In the genomic region with DNA sequence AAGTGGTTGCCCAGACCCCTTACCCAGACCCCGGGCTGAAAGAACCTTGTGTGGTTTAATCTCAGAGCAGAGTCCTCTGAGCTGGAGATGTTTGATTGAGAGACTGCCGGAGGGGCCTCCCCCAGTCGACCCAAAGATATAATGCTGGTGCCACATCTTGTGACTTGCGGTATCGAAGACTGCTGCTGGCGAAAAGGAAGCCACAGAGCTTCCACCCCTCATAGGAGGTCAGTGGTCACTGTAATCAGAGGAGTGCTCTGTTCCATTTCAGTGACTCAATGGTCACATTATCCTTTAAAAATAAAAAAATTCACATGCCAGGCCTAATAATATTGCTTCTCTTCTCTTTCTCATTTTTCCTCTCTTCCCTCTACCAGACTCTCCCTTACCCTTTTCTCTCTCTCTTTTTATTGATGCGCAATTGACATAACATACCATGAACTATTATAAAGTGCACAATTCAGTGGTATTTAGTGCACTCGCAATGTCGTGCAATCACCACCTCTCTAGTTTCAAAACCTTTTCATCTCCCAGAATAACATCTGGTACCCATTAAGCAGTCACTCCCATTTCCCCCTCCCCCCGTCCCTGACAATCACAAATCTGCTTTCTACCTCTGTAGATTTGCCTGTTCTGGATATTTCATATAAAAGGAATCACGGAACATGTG, we compare ENCODE assay signal across 8 cellular contexts. TPM values are rescaled to one million over a fixed set of nuclear protein-coding genes. Genes with fewer than 3 reads are reported as not detected.
A peak's percentile ranks its signal among the peaks of the same experiment; 100 is the strongest.
DNase-seq lines count a peak whose midpoint lies in the region; ATAC-seq and TF ChIP-seq lines count a peak whose summit lies in the region.

No MANE protein-coding gene starts in this region.

- H3K9me3 ChIP-seq in PC-9 (ENCODE audit: insufficient read depth, low read depth) (no peaks in the 10 kb centered on the region), heart left ventricle (no peaks in the 10 kb centered on the region)

- H2AFZ ChIP-seq in PC-9, result no peak overlapping the region

- H3K27me3 ChIP-seq in PC-9 (ENCODE audit: insufficient read depth, low read depth), result no peaks in the 10 kb centered on the region
- H3K27me3 ChIP-seq in heart left ventricle, result no peaks in the 10 kb centered on the region

- TF ChIP-seq CTCF in PC-9 (conservative IDR thresholded peaks at IDR 0.05), result no peak
- no peak for TF ChIP-seq CTCF in heart left ventricle (IDR thresholded peaks at IDR 0.05)

- intact Hi-C loops in PC-9 (cut with micrococcal nuclease; ENCODE audit: unreplicated experiment) (loop anchor here (10.0 kb wide), 2 partner anchors 134 to 274 kb away; a partner anchor contains a TSS), sciatic nerve (cut with DNase I) (no loop called here), heart left ventricle (cut with DNase I) (loop anchor here in 1 of 10 donors (5.0 kb wide), 1 partner anchor 52 kb away; a partner anchor contains a TSS)

- peak overlapping the region; percentile 66 for H3K4me2 ChIP-seq in PC-9

- H4K20me1 ChIP-seq in PC-9 (ENCODE audit: insufficient read depth), result no peaks in the 10 kb centered on the region

- H3K4me3 ChIP-seq in PC-9 (no peak overlapping the region), heart left ventricle (no peak overlapping the region)

- CTCF ChIA-PET in PC-9 (lab: Charles Lee), result no interaction called here

- peaks cover 61% of the 10 kb centered on the region for H3F3A ChIP-seq in PC-9 (ENCODE audit: insufficient read depth, low read depth)

- ATAC-seq in sciatic nerve (peak; percentile 3), HG03097 (IDR thresholded peaks at IDR 0.05; ENCODE audit: low FRiP score, unreplicated experiment) (no peak), heart left ventricle (no peak)

- no peak for TF ChIP-seq POLR2A in heart left ventricle (IDR thresholded peaks at IDR 0.05)

- BruUV-seq in PC-9 (replicated peaks; lab: Mats Ljungman, UMichigan), result no TSS peak

- H3K4me1 ChIP-seq in PC-9 (replicated peaks; ENCODE audit: insufficient read depth), result peaks cover 79% of the 10 kb centered on the region
- peaks cover 0 to 65% (median 11%) of the 10 kb centered on the region in 12 donors for H3K4me1 ChIP-seq in heart left ventricle

- H3K9me2 ChIP-seq in PC-9 (ENCODE audit: insufficient read depth), result no peaks in the 10 kb centered on the region

- H3K36me3 ChIP-seq in PC-9 (ENCODE audit: low read depth) (no peaks in the 10 kb centered on the region), heart left ventricle (no peaks in the 10 kb centered on the region)

- POLR2A ChIA-PET in PC-9 (lab: Charles Lee; ENCODE audit: unreplicated experiment), result no interaction called here

- WGBS in heart left ventricle, 4 donors, result 82 to 90% (median 87%) methylated on average over 11 of the region's 11 CpGs

- DNase-seq in DMS 273 treated with DMSO at 0.1 percent for 48 hours (lab: John Stamatoyannopoulos, UW) (peak; percentile 26), PC-9 (no peak), epithelial cell of prostate (ENCODE audit: low read depth, low spot score) (no peak), sciatic nerve (ENCODE audit: low spot score) (no peak), heart left ventricle (no peak), DMS153 treated with DMSO at 0.1 percent for 48 hours (lab: John Stamatoyannopoulos, UW; ENCODE audit: unreplicated experiment) (no peak), NCI-H2107 (lab: John Stamatoyannopoulos, UW) (no peak)

- H3K27ac ChIP-seq in PC-9 (peak overlapping the region; percentile 85), epithelial cell of prostate (peak overlapping the region; percentile 98), heart left ventricle (peak overlapping the region in 1 of 12 donors; percentile 42)

- H3K79me2 ChIP-seq in PC-9 (ENCODE audit: low read depth), result no peaks in the 10 kb centered on the region

RNA-seq across cellular contexts. Expression of a gene that starts 52.6 kb away (rescaled TPM):
- total RNA-seq in PC-9 (2021) (13.6 and 14.1 TPM in 2 replicates), sciatic nerve (61.9 TPM), heart left ventricle (10 to 100 TPM in 6 of 9 donors, 1 to 10 TPM in 3; 6.9 to 22.5 (median 12.0) TPM)
- 1 to 10 TPM; 3.4 to 4.0 TPM for polyA plus RNA-seq in heart left ventricle
